Comparison of ENCODE assay signal across 8 cellular contexts in the genomic region with DNA sequence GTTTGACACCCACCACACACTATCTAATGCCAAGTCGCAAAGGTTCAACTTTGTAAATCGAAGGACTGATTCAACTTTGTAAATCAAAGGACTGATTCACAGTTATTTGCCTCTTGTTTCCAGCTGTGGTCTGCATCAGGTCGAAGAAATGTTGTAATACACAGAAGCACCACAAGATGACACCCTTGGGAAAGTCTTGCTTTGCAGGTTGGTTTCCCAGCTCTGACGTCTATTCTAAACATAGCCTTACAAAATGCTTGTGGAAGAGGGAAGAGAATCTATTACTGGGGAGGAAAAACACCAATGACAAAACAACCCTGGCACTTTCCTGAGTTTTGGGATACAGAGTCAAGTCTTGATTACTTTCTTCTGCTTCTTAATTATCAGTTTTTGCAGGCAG. TPM values are rescaled to one million over a fixed set of nuclear protein-coding genes. Genes with fewer than 3 reads are reported as not detected.
A peak's percentile ranks its signal among the peaks of the same experiment; 100 is the strongest.
DNase-seq lines count a peak whose midpoint lies in the region; ATAC-seq, FAIRE-seq and TF ChIP-seq lines count a peak whose summit lies in the region.

No MANE protein-coding gene starts in this region.

- FAIRE-seq in H1 (lab: Jason Lieb, UNC) = peak; percentile 100

- peak; percentile 1 for DNase-seq in activated effector memory CD4-positive, alpha-beta T cell treated with Interleukin-2 at 50 U/mL for 16 hours
- DNase-seq in activated effector memory CD4-positive, alpha-beta T cell treated with anti-CD3 and anti-CD28 coated beads, Interleukin-2, amount 50 U/mL, for 16 hours = no peak
- peak; percentile 45 for DNase-seq in NCI-H2171 treated with DMSO at 0.1 percent for 48 hours (lab: John Stamatoyannopoulos, UW)
- peak; percentile 16 for DNase-seq in WTC11 (ENCODE audit: low spot score)
- DNase-seq in H1 (ENCODE audit: low read depth in 1 of 2, low spot score in 2 of 2) = no peak
- peak in 1 of 2 experiments; percentile 46 for DNase-seq in mesothelial cell of epicardium (ENCODE audit: low spot score in 2 of 2, unreplicated experiment in 2 of 2)
- DNase-seq in upper lobe of left lung = peak in 1 of 2 donors; percentile 26

- no peak overlapping the region for H2BK20ac ChIP-seq in H1 (ENCODE audit: low read length)

- H3K27ac Mint-ChIP-seq in WTC11 (no peak overlapping the region), mesothelial cell of epicardium (no peak overlapping the region)

- POLR2A ChIA-PET in WTC11 (lab: Charles Lee) (interaction anchor here (0.6 kb wide), 1 partner anchor 712 kb away, joined by 3 read pairs; no protein-coding TSS in a partner anchor), H1 (lab: Charles Lee; ENCODE audit: partially characterized antibody) (interaction anchor here (0.8 kb wide), 1 partner anchor 143 kb away, joined by 3 read pairs; no protein-coding TSS in a partner anchor)

- H4K5ac ChIP-seq in H1 (ENCODE audit: insufficient read length, low read depth, low read length) = no peak overlapping the region

- H3K9me3 ChIP-seq in H1 (ENCODE audit: insufficient read depth in 2 of 2, low read depth in 1 of 2, low read length in 1 of 2) = no peaks in the 10 kb centered on the region
- H3K9me3 ChIP-seq in upper lobe of left lung = no peaks in the 10 kb centered on the region

- no peak overlapping the region for H3K18ac ChIP-seq in H1 (ENCODE audit: extremely low read depth, low read length)

- TF ChIP-seq POLR2A in H1 (IDR thresholded peaks at IDR 0.05; ENCODE audit: control extremely low read depth in 1 of 2, low read depth in 2 of 2, low read length in 2 of 2) = no peak
- no peak for TF ChIP-seq POLR2A in upper lobe of left lung (IDR thresholded peaks at IDR 0.05)

- H2AK5ac ChIP-seq in H1 (ENCODE audit: low read depth, low read length) = no peak overlapping the region

- peak; percentile 79 for ATAC-seq in HG02943 (IDR thresholded peaks at IDR 0.05; ENCODE audit: low read depth, unreplicated experiment)
- peak; percentile 66 for ATAC-seq in WTC11
- peak; percentile 77 to 92 for ATAC-seq in upper lobe of left lung (ENCODE audit: low FRiP score in 2 of 2)

- no peaks in the 10 kb centered on the region for H3K79me2 ChIP-seq in H1 (ENCODE audit: control insufficient read depth in 1 of 2, insufficient read depth in 2 of 2, low read length in 2 of 2)

- 11% methylated on average over 4 of the region's 4 CpGs; no CpG with 5 or more reads in 1 of the 2 experiments for WGBS in H1 (ENCODE audit: extremely low coverage in 1 of 2, insufficient coverage in 1 of 2, insufficient read length in 1 of 2, insufficient replicate concordance in 2 of 2, low coverage in 1 of 2, low lambda C conversion rate in 2 of 2, missing lambda C conversion rate in 1 of 2), 2 experiments
- WGBS in upper lobe of left lung, 2 donors = 0 to 7% methylated on average over 3 to 4 of the region's 4 CpGs

- TF ChIP-seq RAD21 in H1 (IDR thresholded peaks at IDR 0.05 in 1 of 2, conservative IDR thresholded peaks at IDR 0.05 in 1 of 2; ENCODE audit: low read depth in 2 of 2, low read length in 2 of 2) = peak; percentile 87 to 91

- H3K56ac ChIP-seq in H1 (replicated peaks; ENCODE audit: insufficient read length, low read depth, low read length) = no peak overlapping the region

- no peak overlapping the region for H3K4ac ChIP-seq in H1 (replicated peaks; ENCODE audit: insufficient read length, low read depth, low read length)

- no peaks in the 10 kb centered on the region for H3K27me3 ChIP-seq in H1 (replicated peaks in 1 of 4; ENCODE audit: control insufficient read depth in 3 of 4, extremely low read depth in 1 of 4, insufficient read depth in 3 of 4, low read length in 3 of 4)
- H3K27me3 ChIP-seq in upper lobe of left lung = no peaks in the 10 kb centered on the region

- H3K23me2 ChIP-seq in H1 (ENCODE audit: low read depth, low read length) = peaks cover 3% of the 10 kb centered on the region; the same call in 1 of the 2 replicates

- H2BK12ac ChIP-seq in H1 (ENCODE audit: low read depth, low read length) = no peak overlapping the region

- no peak for TF ChIP-seq CTCF in WTC11 (IDR thresholded peaks at IDR 0.05)
- peak in 2 of 3 experiments; percentile 70 to 79; a peak in 3 of 4 replicates for TF ChIP-seq CTCF in H1 (IDR thresholded peaks at IDR 0.05; ENCODE audit: control extremely low read depth in 1 of 3, insufficient read depth in 1 of 3, low read depth in 1 of 3, low read length in 3 of 3)
- peak; percentile 82 for TF ChIP-seq CTCF in mesothelial cell of epicardium (IDR thresholded peaks at IDR 0.05; ENCODE audit: unreplicated experiment)
- TF ChIP-seq CTCF in upper lobe of left lung (IDR thresholded peaks at IDR 0.05) = peak; percentile 46 to 88 (median 78)

- H3K4me3 Mint-ChIP-seq in WTC11 (no peak overlapping the region), mesothelial cell of epicardium (no peak overlapping the region)

- H2BK15ac ChIP-seq in H1 (ENCODE audit: low read length) = no peak overlapping the region

- H4K20me1 ChIP-seq in H1 (replicated peaks in 1 of 2; ENCODE audit: control insufficient read depth in 1 of 2, insufficient read depth in 2 of 2, low read length in 2 of 2) = no peaks in the 10 kb centered on the region

- CTCF ChIA-PET in WTC11 (lab: Charles Lee) (interaction anchor here (0.6 to 3.3 kb wide), 25 partner anchors 10 to 443 kb away, joined by 3 to 41 read pairs (median 3); partner anchors contain the start of gene PDK3), H1 (lab: Charles Lee; ENCODE audit: partially characterized antibody) (interaction anchor here (0.6 to 11.4 kb wide), 19 partner anchors 9 to 239 kb away, joined by 3 to 144 read pairs (median 6); no protein-coding TSS in a partner anchor)

- H4K91ac ChIP-seq in H1 (replicated peaks; ENCODE audit: insufficient read length, low read length) = no peak overlapping the region

- no peak for TF ChIP-seq EP300 in H1 (IDR thresholded peaks at IDR 0.05; ENCODE audit: borderline replicate concordance in 1 of 2, low read depth in 2 of 2, low read length in 2 of 2)
- TF ChIP-seq EP300 in upper lobe of left lung (IDR thresholded peaks at IDR 0.05) = no peak

- H3K4me1 Mint-ChIP-seq in WTC11 (peaks cover 30% of the 10 kb centered on the region), mesothelial cell of epicardium (peaks cover 5% of the 10 kb centered on the region)

- no peak overlapping the region for H4K8ac ChIP-seq in H1 (ENCODE audit: extremely low read depth, insufficient read depth, low read length)

- H3K4me1 ChIP-seq in H1 (replicated peaks in 1 of 4; ENCODE audit: control insufficient read depth in 3 of 4, insufficient read depth in 4 of 4, low read length in 3 of 4) = no peaks in the 10 kb centered on the region; a peak in 1 of 7 replicates
- H3K4me1 ChIP-seq in upper lobe of left lung = no peaks in the 10 kb centered on the region

- H3K36me3 ChIP-seq in H1 (ENCODE audit: control insufficient read depth in 2 of 4, insufficient read depth in 4 of 4, low read length in 3 of 4) = no peaks in the 10 kb centered on the region
- H3K36me3 ChIP-seq in upper lobe of left lung = no peaks in the 10 kb centered on the region

- no peak overlapping the region for H2AFZ ChIP-seq in H1 (ENCODE audit: low read length)

- no peak overlapping the region for H3K23ac ChIP-seq in H1 (ENCODE audit: insufficient read length)

- no peak overlapping the region for H3K9ac ChIP-seq in H1 (replicated peaks in 1 of 4; ENCODE audit: extremely low read depth in 1 of 4, low read depth in 3 of 4, low read length in 3 of 4)

- H3K4me3 ChIP-seq in H1 (ENCODE audit: extremely low read depth in 1 of 4, insufficient read depth in 2 of 4, low read depth in 3 of 4, low read length in 4 of 4) (no peak overlapping the region), upper lobe of left lung (no peak overlapping the region)

- H3K4me2 ChIP-seq in H1 (ENCODE audit: insufficient read depth in 1 of 2, low read depth in 2 of 2, low read length in 2 of 2) = no peak overlapping the region

- H2BK5ac ChIP-seq in H1 (ENCODE audit: low read depth, low read length) = no peak overlapping the region

- no peak overlapping the region for H2BK120ac ChIP-seq in H1 (replicated peaks; ENCODE audit: low read depth, low read length)

- H3K9me3 Mint-ChIP-seq in WTC11 (no peaks in the 10 kb centered on the region), mesothelial cell of epicardium (no peaks in the 10 kb centered on the region)

- no peaks in the 10 kb centered on the region for H3K36me3 Mint-ChIP-seq in WTC11
- H3K36me3 Mint-ChIP-seq in mesothelial cell of epicardium = no peaks in the 10 kb centered on the region

- no peaks in the 10 kb centered on the region for H3K79me1 ChIP-seq in H1 (ENCODE audit: low read depth, low read length)

- H3K27ac ChIP-seq in H1 (ENCODE audit: low read depth, low read length) (no peak overlapping the region), upper lobe of left lung (no peak overlapping the region)

- H3K27me3 Mint-ChIP-seq in WTC11 (ENCODE audit: low read depth) (no peaks in the 10 kb centered on the region), mesothelial cell of epicardium (ENCODE audit: low read depth) (peaks cover 34% of the 10 kb centered on the region)

- H3K14ac ChIP-seq in H1 (ENCODE audit: insufficient read length) = no peak overlapping the region

TF ChIP-seq in WTC11, 78 proteins besides CTCF, POLR2A, EP300 and RAD21 (continues in another document):
- TF ChIP-seq TP53 (CRISPR knock-in tag; IDR thresholded peaks at IDR 0.05) (no peak), ESRRA (CRISPR knock-in tag; IDR thresholded peaks at IDR 0.05; ENCODE audit: borderline replicate concordance) (no peak)

TF ChIP-seq in H1, 55 proteins besides CTCF, POLR2A, EP300 and RAD21 (continues in another document):
- no peak for TF ChIP-seq RBBP5 (IDR thresholded peaks at IDR 0.05; ENCODE audit: borderline replicate concordance, low read depth, low read length)
- TF ChIP-seq BCL11A (IDR thresholded peaks at IDR 0.05; ENCODE audit: low read depth in 2 of 2, low read length in 2 of 2) = no peak
- TF ChIP-seq SIRT6 (IDR thresholded peaks at IDR 0.05; ENCODE audit: low read length) = no peak
- TF ChIP-seq SAP30 (IDR thresholded peaks at IDR 0.05; ENCODE audit: insufficient read depth, insufficient replicate concordance, low read length) = no peak
- no peak for TF ChIP-seq RFX5 (IDR thresholded peaks at IDR 0.05; ENCODE audit: borderline replicate concordance, low read depth, low read length)
- no peak for TF ChIP-seq POLR2AphosphoS5 (IDR thresholded peaks at IDR 0.05; ENCODE audit: low read depth, low read length)
- no peak for TF ChIP-seq GABPA (IDR thresholded peaks at IDR 0.05; ENCODE audit: borderline replicate concordance, insufficient read depth, low read length)

RNA-seq across cellular contexts. Expression of gene SUPT20HL1, which starts 35.3 kb away (rescaled TPM):
- not detected in 3 replicates for total RNA-seq in WTC11 (2021)
- total RNA-seq in H1 (2021; fragmentation: NEBNext Ultra II Directional; extraction: Animal tissue kit (Norgen Biotek cat#: 25700)) = not detected in 2 replicates
- polyA plus RNA-seq in H1 (2011; rRNA removed) = not detected in 2 replicates
- polyA plus RNA-seq in H1 (2011; cell fraction: cytosol; rRNA removed) = not detected
- polyA plus RNA-seq in H1 (2011; cell fraction: nucleus; rRNA removed) = 0.07 TPM
- 0.07 TPM in 1 of 4 replicates, not detected in the others for polyA plus RNA-seq in H1 (2012, experiment 1 of 2)
- not detected for polyA plus RNA-seq in H1 (2012, experiment 2 of 2)
- polyA plus RNA-seq in H1 (2013, experiment 1 of 2) = not detected
- polyA plus RNA-seq in H1 (2013, experiment 2 of 2) = not detected
- polyA minus RNA-seq in H1 (2011; rRNA and poly(A)+ RNA removed) = not detected in 2 replicates
- not detected for polyA minus RNA-seq in H1 (2011; cell fraction: cytosol; rRNA and poly(A)+ RNA removed)
- not detected for polyA minus RNA-seq in H1 (2011; cell fraction: nucleus; rRNA and poly(A)+ RNA removed)
- not detected in 3 replicates for total RNA-seq in mesothelial cell of epicardium
- total RNA-seq in upper lobe of left lung = not detected

Comparison
In these comparisons a context has a peak if more than half of its experiments do, and no peak if none do; other contexts are left out.
1. DNase-seq: peak in activated effector memory CD4-positive, alpha-beta T cell treated with Interleukin-2 at 50 U/mL for 16 hours (single experiment), NCI-H2171 treated with DMSO at 0.1 percent for 48 hours (single experiment) and WTC11 (single experiment); none in activated effector memory CD4-positive, alpha-beta T cell treated with anti-CD3 and anti-CD28 coated beads, Interleukin-2, amount 50 U/mL, for 16 hours (single experiment) and H1 (0 of 2).
2. Peak in every context shown above with its lines, with median percentiles within 50 percentile points of each other: ATAC-seq.